ENCODE assay signal across 8 cellular contexts in the genomic region with DNA sequence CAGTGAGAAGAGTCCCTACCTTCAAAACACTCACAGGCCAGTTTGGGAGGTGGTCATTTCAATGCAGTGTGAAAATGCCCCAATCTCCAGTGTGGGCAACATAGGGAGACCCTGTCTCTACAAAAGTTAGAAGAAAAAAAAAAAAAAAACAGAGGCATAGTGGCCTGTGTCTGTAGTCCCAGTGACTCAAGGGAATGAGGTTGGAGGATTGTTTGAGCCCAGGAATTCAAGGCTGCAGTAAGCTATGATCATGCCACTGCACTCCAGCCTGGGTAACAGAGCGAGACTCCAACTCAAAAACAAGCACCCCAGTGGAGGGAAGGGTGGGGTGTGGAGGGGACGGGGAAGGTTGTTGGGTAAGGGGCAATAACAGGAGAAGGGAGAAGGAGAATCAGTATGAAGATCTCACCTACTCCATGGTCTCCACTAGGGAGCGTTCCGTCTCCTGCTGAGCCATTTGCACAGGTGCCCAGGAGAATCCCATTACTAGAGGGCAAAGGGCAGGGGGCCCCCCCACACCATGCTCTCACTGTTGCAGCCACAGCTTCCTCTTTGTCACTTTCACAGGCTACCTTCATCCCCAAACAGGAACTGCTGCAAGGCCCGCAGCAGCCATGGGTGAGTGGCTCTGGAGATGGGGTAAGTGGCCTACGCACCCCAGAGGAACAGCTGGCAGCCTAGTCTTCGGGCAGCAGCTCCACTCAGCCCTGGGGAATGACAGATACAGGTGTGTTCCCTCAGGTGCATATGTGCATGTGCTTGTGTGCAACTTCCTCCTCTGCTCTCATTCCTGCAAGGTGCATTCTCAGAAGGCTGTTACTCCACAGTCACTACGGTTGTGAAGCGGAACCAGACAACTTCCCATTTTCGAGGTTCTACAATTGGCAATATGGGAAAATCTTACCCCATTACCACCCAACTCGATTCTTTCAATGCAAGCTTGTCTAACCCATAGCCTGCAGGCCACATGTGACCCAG.
DNase-seq lines count a peak whose midpoint lies in the region; ATAC-seq, FAIRE-seq and TF ChIP-seq lines count a peak whose summit lies in the region.

No MANE protein-coding gene starts in this region.

- DNase-seq in GM12891 (ENCODE audit: insufficient read length, low spot score) (peak; percentile 63), MM.1S (peak; percentile 85), immature natural killer cell (peak; percentile 40 to 50 (median 47)), GOT3 (lab: John Stamatoyannopoulos, UW) (no peak), NCI-H82 (lab: John Stamatoyannopoulos, UW) (no peak), progenitor cell of endocrine pancreas (ENCODE audit: low spot score, unreplicated experiment) (no peak)
- peak; percentile 78 for DNase-seq in activated CD8-positive, alpha-beta memory T cell treated with anti-CD3 and anti-CD28 coated beads, Interleukin-2, amount 10 ng/mL, durations not matched to agents 7 days and 5 days

- H3K27me3 Mint-ChIP-seq in activated CD8-positive, alpha-beta memory T cell treated with anti-CD3 and anti-CD28 coated beads, Interleukin-2, amount 10 ng/mL, durations not matched to agents 7 days and 5 days: peaks cover 19% of the 10 kb centered on the region
- H3K27me3 Mint-ChIP-seq in immature natural killer cell (ENCODE audit: low read depth in 3 of 3) (no peaks in the 10 kb centered on the region), progenitor cell of endocrine pancreas (no peaks in the 10 kb centered on the region)

- H3K4me3 ChIP-seq in MM.1S (ENCODE audit: low read length): no peak overlapping the region

- peak; percentile 99 for FAIRE-seq in GM12891 (lab: Jason Lieb, UNC)

- peak overlapping the region; percentile 18; the same call in 1 of the 2 replicates for H3K4me2 ChIP-seq in MM.1S (ENCODE audit: low read depth, low read length)

- H3K27me3 ChIP-seq in MM.1S (replicated peaks; ENCODE audit: insufficient read depth, low read length): no peaks in the 10 kb centered on the region; the same call in 1 of the 2 replicates

- TF ChIP-seq CTCF in MM.1S (IDR thresholded peaks at IDR 0.05; ENCODE audit: low read length) (peak; percentile 34), progenitor cell of endocrine pancreas (IDR thresholded peaks at IDR 0.05; ENCODE audit: unreplicated experiment) (no peak)

- H3F3A ChIP-seq in MM.1S (ENCODE audit: insufficient read depth, low read length): peaks cover 7% of the 10 kb centered on the region; the same call in 1 of the 2 replicates

- CTCF ChIA-PET in activated CD8-positive, alpha-beta memory T cell treated with anti-CD3 and anti-CD28 coated beads, Interleukin-2, amount 10 ng/mL, durations not matched to agents 7 days and 5 days (lab: Charles Lee): interaction anchor here (0.6 to 9.4 kb wide), 7 partner anchors 8 to 435 kb away, joined by 3 to 68 read pairs (median 3); a partner anchor contains a TSS

- no peaks in the 10 kb centered on the region for H3K36me3 ChIP-seq in MM.1S (replicated peaks; ENCODE audit: insufficient read depth, low read length)

- H2AFZ ChIP-seq in MM.1S (ENCODE audit: low read length): no peak overlapping the region

- H3K4me1 Mint-ChIP-seq in activated CD8-positive, alpha-beta memory T cell treated with anti-CD3 and anti-CD28 coated beads, Interleukin-2, amount 10 ng/mL, durations not matched to agents 7 days and 5 days: peaks cover 38% of the 10 kb centered on the region
- H3K4me1 Mint-ChIP-seq in immature natural killer cell (peaks cover 29 to 37% of the 10 kb centered on the region in 2 donors), progenitor cell of endocrine pancreas (ENCODE audit: low read depth) (no peaks in the 10 kb centered on the region)

- H3K4me3 Mint-ChIP-seq in activated CD8-positive, alpha-beta memory T cell treated with anti-CD3 and anti-CD28 coated beads, Interleukin-2, amount 10 ng/mL, durations not matched to agents 7 days and 5 days: no peak overlapping the region
- H3K4me3 Mint-ChIP-seq in immature natural killer cell (peak overlapping the region; percentile 47 to 65 (median 60)), progenitor cell of endocrine pancreas (ENCODE audit: low read depth) (no peak overlapping the region)

- H3K36me3 Mint-ChIP-seq in activated CD8-positive, alpha-beta memory T cell treated with anti-CD3 and anti-CD28 coated beads, Interleukin-2, amount 10 ng/mL, durations not matched to agents 7 days and 5 days: peaks cover 2% of the 10 kb centered on the region
- H3K36me3 Mint-ChIP-seq in immature natural killer cell (peaks cover 0 to 3% (median 0%) of the 10 kb centered on the region in 3 donors), progenitor cell of endocrine pancreas (ENCODE audit: insufficient read depth) (no peaks in the 10 kb centered on the region)

- no peaks in the 10 kb centered on the region for H3K9me2 ChIP-seq in MM.1S (replicated peaks; ENCODE audit: insufficient read depth, low read length)

- peaks cover 11% of the 10 kb centered on the region for H3K4me1 ChIP-seq in MM.1S (ENCODE audit: low read length)

- ATAC-seq in GM21786 (IDR thresholded peaks at IDR 0.05; ENCODE audit: unreplicated experiment): peak; percentile 97
- ATAC-seq in activated CD8-positive, alpha-beta memory T cell treated with anti-CD3 and anti-CD28 coated beads, Interleukin-2, amount 10 ng/mL, durations not matched to agents 7 days and 5 days: peak; percentile 85

- no peak overlapping the region for H3K27ac Mint-ChIP-seq in activated CD8-positive, alpha-beta memory T cell treated with anti-CD3 and anti-CD28 coated beads, Interleukin-2, amount 10 ng/mL, durations not matched to agents 7 days and 5 days
- peak overlapping the region in 5 of 6 donors; percentile 30 to 79 (median 48) for H3K27ac Mint-ChIP-seq in immature natural killer cell
- H3K27ac Mint-ChIP-seq in progenitor cell of endocrine pancreas: no peak overlapping the region

- H3K9me3 Mint-ChIP-seq in activated CD8-positive, alpha-beta memory T cell treated with anti-CD3 and anti-CD28 coated beads, Interleukin-2, amount 10 ng/mL, durations not matched to agents 7 days and 5 days (ENCODE audit: low read depth): no peaks in the 10 kb centered on the region
- H3K9me3 Mint-ChIP-seq in immature natural killer cell (no peaks in the 10 kb centered on the region), progenitor cell of endocrine pancreas (ENCODE audit: low read depth) (peaks cover 3% of the 10 kb centered on the region)

- H3K79me2 ChIP-seq in MM.1S (ENCODE audit: low read length): no peaks in the 10 kb centered on the region

- H4K20me1 ChIP-seq in MM.1S (ENCODE audit: insufficient read depth, low read length): no peaks in the 10 kb centered on the region

- no peaks in the 10 kb centered on the region for H3K9me3 ChIP-seq in MM.1S (replicated peaks; ENCODE audit: insufficient read depth, low read length)

- H3K27ac ChIP-seq in MM.1S (ENCODE audit: low read length): no peak overlapping the region

- no peak overlapping the region for H3K9ac ChIP-seq in MM.1S (ENCODE audit: low read length)

- TF ChIP-seq POLR2A in GM12891 (IDR thresholded peaks at IDR 0.05; ENCODE audit: low read depth, low read length): no peak

TF ChIP-seq in GM12891, 5 proteins besides CTCF, POLR2A, EP300 and RAD21:
- TF ChIP-seq POLR2AphosphoS5 (IDR thresholded peaks at IDR 0.05; ENCODE audit: low read depth, low read length) (no peak), PAX5 (IDR thresholded peaks at IDR 0.05; ENCODE audit: insufficient read depth, low read length, severe bottlenecking) (peak; percentile 96), POU2F2 (IDR thresholded peaks at IDR 0.05; ENCODE audit: low read depth, low read length) (no peak), SPI1 (IDR thresholded peaks at IDR 0.05; ENCODE audit: low read depth, low read length) (peak; percentile 95), TAF1 (IDR thresholded peaks at IDR 0.05; ENCODE audit: low read depth, low read length) (no peak)

Comparison
In these comparisons a context has a peak if more than half of its experiments do, and no peak if none do; other contexts are left out.
1. DNase-seq: peak in GM12891 (single experiment), MM.1S (single experiment), activated CD8-positive, alpha-beta memory T cell treated with anti-CD3 and anti-CD28 coated beads, Interleukin-2, amount 10 ng/mL, durations not matched to agents 7 days and 5 days (single experiment) and immature natural killer cell (3 of 3); none in GOT3 (single experiment), NCI-H82 (single experiment) and progenitor cell of endocrine pancreas (single experiment).
2. H3K27ac Mint-ChIP-seq: peak in immature natural killer cell (5 of 6); none in activated CD8-positive, alpha-beta memory T cell treated with anti-CD3 and anti-CD28 coated beads, Interleukin-2, amount 10 ng/mL, durations not matched to agents 7 days and 5 days (single experiment) and progenitor cell of endocrine pancreas (single experiment).
3. H3K4me3 Mint-ChIP-seq: peak in immature natural killer cell (5 of 5); none in activated CD8-positive, alpha-beta memory T cell treated with anti-CD3 and anti-CD28 coated beads, Interleukin-2, amount 10 ng/mL, durations not matched to agents 7 days and 5 days (single experiment) and progenitor cell of endocrine pancreas (single experiment).